ENCODE assay signal across 8 cellular contexts in the genomic region with DNA sequence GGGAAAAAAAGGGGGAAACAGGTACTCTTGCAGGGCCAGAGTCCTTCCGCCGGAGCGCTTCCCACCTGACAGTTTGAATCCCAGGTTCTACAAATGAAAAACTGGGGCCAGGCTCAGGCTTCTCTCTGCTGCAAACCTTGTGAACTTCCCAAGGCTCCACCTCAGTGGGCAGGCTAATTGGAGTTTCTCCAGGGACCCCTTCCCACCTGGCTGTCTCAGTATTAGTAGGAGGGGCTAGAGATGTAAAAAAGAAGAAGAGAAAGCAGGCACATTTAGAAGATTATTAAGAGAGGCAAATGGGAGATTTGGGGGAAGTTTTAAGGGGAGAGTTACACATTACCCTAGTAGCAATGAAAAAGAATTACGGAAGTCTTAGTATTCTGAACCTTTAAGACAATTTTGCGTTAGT. TPM values are rescaled to one million over a fixed set of nuclear protein-coding genes. Genes with fewer than 3 reads are reported as not detected.
DNase-seq lines count a peak whose midpoint lies in the region; ATAC-seq, FAIRE-seq and TF ChIP-seq lines count a peak whose summit lies in the region.

No MANE protein-coding gene starts in this region.

- no peaks in the 10 kb centered on the region for H3K9me3 Mint-ChIP-seq in osteocyte (ENCODE audit: unreplicated experiment)

- peak overlapping the region; percentile 96; the same call in 1 of the 2 replicates for H3K27ac ChIP-seq in SK-N-MC
- no peak overlapping the region for H3K27ac ChIP-seq in endothelial cell of umbilical vein (ENCODE audit: insufficient read depth, low read depth, low read length)

- CTCF ChIA-PET in endothelial cell of umbilical vein (lab: Charles Lee), result interaction anchor here (1.1 to 1.3 kb wide), 2 partner anchors 19 to 59 kb away, joined by 3 read pairs; no protein-coding TSS in a partner anchor

- POLR2A ChIA-PET in endothelial cell of umbilical vein (lab: Charles Lee), result no interaction called here

- intact Hi-C loops in endothelial cell of umbilical vein (cut with micrococcal nuclease), result no loop called here

- dilution Hi-C loops in endothelial cell of umbilical vein (cut with MboI; ENCODE audit: extremely low pct_ligation_motif_present, low sequenced_read_pairs), result no loop called here

- H3K9me1 ChIP-seq in endothelial cell of umbilical vein (replicated peaks; ENCODE audit: control insufficient read depth, extremely low read depth, insufficient read depth, low read length), result no peaks in the 10 kb centered on the region

- DNase-seq in activated CD4-positive, alpha-beta T cell treated with anti-CD3 and anti-CD28 coated beads for 48 hours, result peak; percentile 57
- no peak for DNase-seq in activated CD4-positive, alpha-beta T cell treated with anti-CD3 and anti-CD28 coated beads for 4 hours
- DNase-seq in SK-N-MC (ENCODE audit: low read depth, low spot score) (no peak), endothelial cell of umbilical vein (ENCODE audit: low read depth, low spot score) (no peak), osteocyte (ENCODE audit: extremely low spot score, unreplicated experiment) (no peak), OCI-M2 (lab: John Stamatoyannopoulos, UW; ENCODE audit: unreplicated experiment) (no peak), SKM-1 treated with dmso at 0.1 percent for 144 hours (lab: John Stamatoyannopoulos, UW; ENCODE audit: unreplicated experiment) (no peak)

- H3K27me3 Mint-ChIP-seq in osteocyte (ENCODE audit: unreplicated experiment), result no peaks in the 10 kb centered on the region

- TF ChIP-seq CTCF in endothelial cell of umbilical vein (IDR thresholded peaks at IDR 0.05; ENCODE audit: extremely low read depth in 1 of 2, insufficient read depth in 1 of 2, low read depth in 1 of 2, low read length in 2 of 2), result no peak
- no peak for TF ChIP-seq CTCF in osteocyte (IDR thresholded peaks at IDR 0.05)

- H3K36me3 Mint-ChIP-seq in osteocyte (ENCODE audit: unreplicated experiment), result peaks cover 14% of the 10 kb centered on the region

- peaks cover 41% of the 10 kb centered on the region for H3K4me1 Mint-ChIP-seq in osteocyte (ENCODE audit: unreplicated experiment)

- H3K4me3 ChIP-seq in SK-N-MC (peak overlapping the region; percentile 91), endothelial cell of umbilical vein (replicated peaks in 1 of 3; ENCODE audit: insufficient read depth in 1 of 3, low read depth in 1 of 3, low read length in 3 of 3) (peak overlapping the region; percentile 1 to 91 (median 85))

- H3K4me2 ChIP-seq in endothelial cell of umbilical vein (ENCODE audit: insufficient read depth, low read length), result peak overlapping the region; percentile 98

- peak overlapping the region; percentile 94 for H3K4me3 Mint-ChIP-seq in osteocyte (ENCODE audit: unreplicated experiment)

- peak overlapping the region; percentile 3 for H2AFZ ChIP-seq in endothelial cell of umbilical vein (ENCODE audit: low read depth, low read length)

- H3K27me3 ChIP-seq in endothelial cell of umbilical vein (ENCODE audit: control insufficient read depth in 2 of 2, insufficient read depth in 2 of 2, low read length in 2 of 2), result no peaks in the 10 kb centered on the region

- no peaks in the 10 kb centered on the region for H4K20me1 ChIP-seq in endothelial cell of umbilical vein (replicated peaks; ENCODE audit: control insufficient read depth, extremely low read depth, insufficient read depth, low read length)

- TF ChIP-seq POLR2A in endothelial cell of umbilical vein (IDR thresholded peaks at IDR 0.05; ENCODE audit: low read depth, low read length), result no peak

- H3K9ac ChIP-seq in SK-N-MC (ENCODE audit: insufficient read length), result peak overlapping the region; percentile 86
- H3K9ac ChIP-seq in endothelial cell of umbilical vein (replicated peaks; ENCODE audit: extremely low read depth, insufficient read depth, low read length), result no peak overlapping the region

- H3K9me3 ChIP-seq in SK-N-MC (ENCODE audit: low read depth, low read length) (no peaks in the 10 kb centered on the region), endothelial cell of umbilical vein (replicated peaks; ENCODE audit: control insufficient read depth, insufficient read depth, low read length) (no peaks in the 10 kb centered on the region)

- H3K4me1 ChIP-seq in endothelial cell of umbilical vein (ENCODE audit: control insufficient read depth, extremely low read depth, insufficient read depth, low read length), result peaks cover 40% of the 10 kb centered on the region

- ATAC-seq in GM18498 (IDR thresholded peaks at IDR 0.05; ENCODE audit: unreplicated experiment), result no peak

- H3K36me3 ChIP-seq in SK-N-MC (ENCODE audit: insufficient read depth, low read length), result peaks cover 13% of the 10 kb centered on the region
- no peaks in the 10 kb centered on the region for H3K36me3 ChIP-seq in endothelial cell of umbilical vein (ENCODE audit: control insufficient read depth in 2 of 2, extremely low read depth in 1 of 2, insufficient read depth in 2 of 2, low read length in 2 of 2)

- peak overlapping the region; percentile 95 for H3K27ac Mint-ChIP-seq in osteocyte (ENCODE audit: unreplicated experiment)

- BruUV-seq in endothelial cell of umbilical vein (replicated peaks; lab: Mats Ljungman, UMichigan), result no TSS peak

- no peak for FAIRE-seq in endothelial cell of umbilical vein (lab: Jason Lieb, UNC)

- peaks cover 10% of the 10 kb centered on the region for H3K79me2 ChIP-seq in endothelial cell of umbilical vein (ENCODE audit: control insufficient read depth, insufficient read depth, low read length)

TF ChIP-seq in endothelial cell of umbilical vein, 7 proteins besides CTCF, POLR2A, EP300 and RAD21:
- no peak for TF ChIP-seq FOS (IDR thresholded peaks at IDR 0.05; ENCODE audit: borderline replicate concordance, insufficient read depth, low read length)
- TF ChIP-seq, protein P1, sequence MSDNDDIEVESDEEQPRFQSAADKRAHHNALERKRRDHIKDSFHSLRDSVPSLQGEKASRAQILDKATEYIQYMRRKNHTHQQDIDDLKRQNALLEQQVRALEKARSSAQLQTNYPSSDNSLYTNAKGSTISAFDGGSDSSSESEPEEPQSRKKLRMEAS (IDR thresholded peaks at IDR 0.05; ENCODE audit: insufficient read depth, insufficient read length), result no peak
- no peak for TF ChIP-seq JUN (IDR thresholded peaks at IDR 0.05; ENCODE audit: borderline replicate concordance, insufficient read depth, insufficient read length, low read depth)
- no peak for TF ChIP-seq POLR2AphosphoS5 (IDR thresholded peaks at IDR 0.05; ENCODE audit: insufficient read depth, low read depth, low read length)
- TF ChIP-seq GATA2 (IDR thresholded peaks at IDR 0.05; ENCODE audit: insufficient read depth, insufficient read length, low read depth, low read length), result no peak
- TF ChIP-seq EZH2 (IDR thresholded peaks at IDR 0.05; ENCODE audit: borderline replicate concordance, low read depth, low read length, severe bottlenecking), result no peak
- no peak for TF ChIP-seq MYC (IDR thresholded peaks at IDR 0.05; ENCODE audit: low read depth, low read length)

RNA-seq across cellular contexts. Expression of a gene that starts 20.0 kb away (rescaled TPM):
- total RNA-seq in endothelial cell of umbilical vein (4.1 and 6.5 TPM in 2 replicates), osteocyte (7.4 and 10.0 TPM in 2 replicates)
- polyA plus RNA-seq in endothelial cell of umbilical vein, result 1.4 and 1.8 TPM in 2 replicates
- 0.63 and 0.75 TPM in 2 replicates for polyA plus RNA-seq in endothelial cell of umbilical vein (2011; cell fraction: cytosol; rRNA removed)
- 17.7 and 18.0 TPM in 2 replicates for polyA plus RNA-seq in endothelial cell of umbilical vein (2011; cell fraction: nucleus; rRNA removed)
- polyA plus RNA-seq in endothelial cell of umbilical vein (2012), result 1.1 and 1.2 TPM in 2 replicates
- polyA minus RNA-seq in endothelial cell of umbilical vein, result 2.1 and 3.7 TPM in 2 replicates
- polyA minus RNA-seq in endothelial cell of umbilical vein (2011; cell fraction: cytosol; rRNA and poly(A)+ RNA removed), result 0.61 TPM
- 7.1 and 7.4 TPM in 2 replicates for polyA minus RNA-seq in endothelial cell of umbilical vein (2011; cell fraction: nucleus; rRNA and poly(A)+ RNA removed)

RNA-seq across cellular contexts. Expression of a gene that starts 41.8 kb away (rescaled TPM):
- total RNA-seq in endothelial cell of umbilical vein (not detected in 2 replicates), osteocyte (not detected in 2 replicates)
- not detected in 2 replicates for polyA plus RNA-seq in endothelial cell of umbilical vein
- polyA plus RNA-seq in endothelial cell of umbilical vein (2011; cell fraction: cytosol; rRNA removed), result not detected in 2 replicates
- polyA plus RNA-seq in endothelial cell of umbilical vein (2011; cell fraction: nucleus; rRNA removed), result not detected in 2 replicates
- not detected in 2 replicates for polyA plus RNA-seq in endothelial cell of umbilical vein (2012)
- polyA minus RNA-seq in endothelial cell of umbilical vein, result not detected in 2 replicates
- not detected for polyA minus RNA-seq in endothelial cell of umbilical vein (2011; cell fraction: cytosol; rRNA and poly(A)+ RNA removed)
- polyA minus RNA-seq in endothelial cell of umbilical vein (2011; cell fraction: nucleus; rRNA and poly(A)+ RNA removed), result not detected in 2 replicates
